Comparison of ENCODE assay signal across 1 cellular context in genomic region chr19:796692-797527, GRCh38.
A peak's percentile ranks its signal among the peaks of the same experiment; 100 is the strongest.
TF ChIP-seq lines count a peak whose summit lies in the region.

Gene PTBP1 (plus strand): TSS chr19:797452. CDS start chr19:797498, 46 bp downstream.

TF ChIP-seq in GM12878, 131 proteins besides CTCF, POLR2A, EP300 and RAD21 (continued from another document and continues in another):
- TF ChIP-seq ZBTB33 (IDR thresholded peaks at IDR 0.05) (no peak), ZNF207 (IDR thresholded peaks at IDR 0.05; ENCODE audit: borderline replicate concordance) (peak; percentile 74; the same call in 1 of the 2 replicates), MYC (IDR thresholded peaks at IDR 0.05; ENCODE audit: insufficient read depth, insufficient read length, insufficient replicate concordance, low read length, severe bottlenecking) (peak; percentile 68), TBL1XR1 (IDR thresholded peaks at IDR 0.05; ENCODE audit: low read depth, low read length) (peak; percentile 41), NBN (IDR thresholded peaks at IDR 0.05) (peak; percentile 89), SMAD5 (IDR thresholded peaks at IDR 0.05; ENCODE audit: low read depth) (peak; percentile 60), E2F4 (IDR thresholded peaks at IDR 0.05; ENCODE audit: low read depth, low read length) (peak; percentile 84), NR2C1 (IDR thresholded peaks at IDR 0.05) (peak; percentile 96), HDAC2 (IDR thresholded peaks at IDR 0.05) (no peak), CUX1 (IDR thresholded peaks at IDR 0.05; ENCODE audit: insufficient replicate concordance, low read depth, low read length) (no peak), SIN3A (IDR thresholded peaks at IDR 0.05; ENCODE audit: low read depth, low read length) (peak; percentile 63; the same call in 1 of the 2 replicates), TCF12 (IDR thresholded peaks at IDR 0.05; ENCODE audit: low read depth, low read length) (peak; percentile 37; the same call in 1 of the 2 replicates), RFX5 (IDR thresholded peaks at IDR 0.05; ENCODE audit: low read depth, low read length) (no peak), IKZF1 (conservative IDR thresholded peaks at IDR 0.05) (peak; percentile 96), ZNF622 (IDR thresholded peaks at IDR 0.05) (no peak), PKNOX1 (IDR thresholded peaks at IDR 0.05) (peak; percentile 97), BCL3 (IDR thresholded peaks at IDR 0.05; ENCODE audit: borderline replicate concordance, insufficient read depth, low read depth, low read length, poor library complexity, severe bottlenecking) (no peak), POU2F2 (IDR thresholded peaks at IDR 0.05; ENCODE audit: borderline replicate concordance, low read depth, low read length) (peak; percentile 47; the same call in 1 of the 3 replicates), EZH2 (IDR thresholded peaks at IDR 0.05; ENCODE audit: borderline replicate concordance, control insufficient read depth, low read depth, low read length) (no peak), IRF4 (IDR thresholded peaks at IDR 0.05; ENCODE audit: low read depth, low read length) (peak; percentile 42; the same call in 1 of the 2 replicates), ZBTB11 (CRISPR knock-in tag; IDR thresholded peaks at IDR 0.05) (peak; percentile 49; the same call in 1 of the 2 replicates), NKRF (conservative IDR thresholded peaks at IDR 0.05) (no peak; the same call in 1 of the 2 replicates), POLR2AphosphoS5 (IDR thresholded peaks at IDR 0.05; ENCODE audit: low read length) (peak; percentile 98), CREB1 (IDR thresholded peaks at IDR 0.05; ENCODE audit: low read depth) (peak; percentile 85), E4F1 (IDR thresholded peaks at IDR 0.05; ENCODE audit: borderline replicate concordance, partially characterized antibody) (peak; percentile 96), DPF2 (IDR thresholded peaks at IDR 0.05) (no peak; the same call in 1 of the 2 replicates), KLF5 (IDR thresholded peaks at IDR 0.05; ENCODE audit: partially characterized antibody) (peak; percentile 72), JUNB (IDR thresholded peaks at IDR 0.05) (no peak), GABPA (IDR thresholded peaks at IDR 0.05; ENCODE audit: low read depth) (peak; percentile 80; the same call in 1 of the 2 replicates), YY1 (IDR thresholded peaks at IDR 0.05; ENCODE audit: low read depth, low read length) (peak; percentile 97), USF1 (IDR thresholded peaks at IDR 0.05; ENCODE audit: borderline replicate concordance, extremely low read length, insufficient read depth, low read depth, low read length) (peak; percentile 95), E2F8 (IDR thresholded peaks at IDR 0.05; ENCODE audit: low read depth, partially characterized antibody) (no peak), ZNF274 (IDR thresholded peaks at IDR 0.05; ENCODE audit: insufficient read depth, insufficient read length) (no peak)
